9 cellular contexts compared by ENCODE assay signal in genomic region chr15:64892850-64893403, GRCh38. TPM values are rescaled to one million over a fixed set of nuclear protein-coding genes. Genes with fewer than 3 reads are reported as not detected.
DNase-seq lines count a peak whose midpoint lies in the region; TF ChIP-seq lines count a peak whose summit lies in the region.
"Had no signal": no experiment of that assay in that cellular context is flagged by ENCODE, and none has a peak within 500 bp of the region (broad histone marks: within the 10 kb centered on the region; RNA-seq: fewer than 3 reads in every experiment).

No MANE protein-coding gene starts in this region.

- H3K4me2 ChIP-seq in SU-DHL-6 (ENCODE audit: low read depth, low read length, poor library complexity, severe bottlenecking) = peak overlapping the region; percentile 100

- H3K4me1 ChIP-seq in effector memory CD4-positive, alpha-beta T cell (ENCODE audit: control insufficient read depth, insufficient read depth, low read length, poor library complexity, severe bottlenecking) = peaks cover 50% of the 10 kb centered on the region
- peaks cover 58 to 85% (median 73%) of the 10 kb centered on the region in 6 donors for H3K4me1 ChIP-seq in spleen

- no peaks in the 10 kb centered on the region for H3K36me3 ChIP-seq in SU-DHL-6 (ENCODE audit: low read length)
- H3K36me3 ChIP-seq in effector memory CD4-positive, alpha-beta T cell (ENCODE audit: control insufficient read depth, insufficient read depth, low read length) = no peaks in the 10 kb centered on the region
- no peaks in the 10 kb centered on the region for H3K36me3 ChIP-seq in spleen

- H3K27ac ChIP-seq in SU-DHL-6 (ENCODE audit: low read depth, low read length) (peak overlapping the region; percentile 100), spleen (peak overlapping the region; percentile 87 to 99 (median 96))
- H3K27ac ChIP-seq in effector memory CD4-positive, alpha-beta T cell (ENCODE audit: insufficient read depth, low read length, poor library complexity, severe bottlenecking) = peak overlapping the region; percentile 96

- H3K27me3 ChIP-seq in SU-DHL-6 (ENCODE audit: low read length) (no peaks in the 10 kb centered on the region), spleen (replicated peaks in 1 of 7) (no peaks in the 10 kb centered on the region)
- H3K27me3 ChIP-seq in effector memory CD4-positive, alpha-beta T cell (replicated peaks; ENCODE audit: control insufficient read depth, insufficient read depth, low read length, poor library complexity, severe bottlenecking) = no peaks in the 10 kb centered on the region

- H4K20me1 ChIP-seq in SU-DHL-6 (ENCODE audit: low read depth, low read length) = no peaks in the 10 kb centered on the region

- H3K4me3 ChIP-seq in GM12865 (ENCODE audit: low read depth, low read length) (peak overlapping the region; percentile 93), SU-DHL-6 (ENCODE audit: insufficient read depth, low read length, poor library complexity, severe bottlenecking) (peak overlapping the region; percentile 44), spleen (peak overlapping the region in 3 of 8 donors; percentile 22 to 63 (median 28))
- peak overlapping the region; percentile 8 for H3K4me3 ChIP-seq in effector memory CD4-positive, alpha-beta T cell (ENCODE audit: insufficient read depth, low read depth, low read length, poor library complexity, severe bottlenecking)

- no peaks in the 10 kb centered on the region for H3K79me2 ChIP-seq in SU-DHL-6 (ENCODE audit: insufficient read depth, low read length)

- H3F3A ChIP-seq in SU-DHL-6 (ENCODE audit: insufficient read depth) = peaks cover 37% of the 10 kb centered on the region

- peak overlapping the region; percentile 76 for H2AFZ ChIP-seq in SU-DHL-6 (ENCODE audit: low read depth, low read length, severe bottlenecking)

- TF ChIP-seq CTCF in GM12865 (IDR thresholded peaks at IDR 0.05; ENCODE audit: insufficient read depth, low read depth, low read length, missing control alignments) (no peak), SU-DHL-6 (IDR thresholded peaks at IDR 0.05; ENCODE audit: insufficient read depth, low read length, poor library complexity, severe bottlenecking) (no peak), spleen (IDR thresholded peaks at IDR 0.05 in 8 of 11, conservative IDR thresholded peaks at IDR 0.05 in 3 of 11) (no peak)

- intact Hi-C loops in spleen (cut with DNase I; ENCODE audit: low total_unique reads) = no loop called here

- no peak for TF ChIP-seq POLR2A in spleen (IDR thresholded peaks at IDR 0.05)

- H3K9ac ChIP-seq in SU-DHL-6 (ENCODE audit: low read length) = peak overlapping the region; percentile 92

- 55 to 72% (median 68%) methylated on average over 8 of the region's 8 CpGs for WGBS in spleen, 5 donors

- no peaks in the 10 kb centered on the region for H3K9me3 ChIP-seq in SU-DHL-6 (ENCODE audit: insufficient read depth, low read length)
- H3K9me3 ChIP-seq in effector memory CD4-positive, alpha-beta T cell (ENCODE audit: control insufficient read depth, low read length) = no peaks in the 10 kb centered on the region
- no peaks in the 10 kb centered on the region for H3K9me3 ChIP-seq in spleen

- DNase-seq in GM12865 (ENCODE audit: low read depth) (peak; percentile 66), spleen (peak; percentile 64), NCI-H2196 (lab: John Stamatoyannopoulos, UW; ENCODE audit: unreplicated experiment) (no peak), NCI-H446 treated with DMSO at 0.1 percent for 48 hours (lab: John Stamatoyannopoulos, UW) (no peak), NCI-H69 (lab: John Stamatoyannopoulos, UW) (no peak), CD1c-positive myeloid dendritic cell (ENCODE audit: extremely low spot score) (no peak)
- peak in 1 of 3 donors; percentile 36 for DNase-seq in effector memory CD4-positive, alpha-beta T cell
- DNase-seq: NCI-H524 treated with DMSO at 0.1 percent for 48 hours had no signal

- H3K9me2 ChIP-seq in SU-DHL-6 (replicated peaks; ENCODE audit: insufficient read depth, low read length) = no peaks in the 10 kb centered on the region

RNA-seq across cellular contexts. Expression of gene ANKDD1A, which starts 18.8 kb away (rescaled TPM):
- 10 to 100 TPM; 20.7 to 71.1 (median 48.2) TPM for total RNA-seq in spleen
- polyA plus RNA-seq in spleen = 10 to 100 TPM in 2 of 3 donors, 1 to 10 TPM in 1; 5.7 to 19.9 (median 11.7) TPM

RNA-seq across cellular contexts. Expression of gene PLEKHO2, which starts 51.2 kb away (rescaled TPM):
- 100 to 1,000 TPM; 124 to 249 (median 156) TPM for total RNA-seq in spleen
- polyA plus RNA-seq in spleen = 100 to 1,000 TPM in 1 of 3 donors, 10 to 100 TPM in 2; 33.9 to 130 (median 40.3) TPM

Comparison
In these comparisons a context has a peak if more than half of its experiments do, and no peak if none do; other contexts are left out.
1. DNase-seq: peak in GM12865 (single experiment) and spleen (single experiment); none in NCI-H2196 (single experiment), NCI-H446 treated with DMSO at 0.1 percent for 48 hours (single experiment), NCI-H69 (single experiment) and CD1c-positive myeloid dendritic cell (single experiment).
2. Peak in every context shown above with its lines, with median percentiles within 50 percentile points of each other: H3K27ac ChIP-seq.